ENCODE assay signal across 23 cellular contexts in the genomic region with DNA sequence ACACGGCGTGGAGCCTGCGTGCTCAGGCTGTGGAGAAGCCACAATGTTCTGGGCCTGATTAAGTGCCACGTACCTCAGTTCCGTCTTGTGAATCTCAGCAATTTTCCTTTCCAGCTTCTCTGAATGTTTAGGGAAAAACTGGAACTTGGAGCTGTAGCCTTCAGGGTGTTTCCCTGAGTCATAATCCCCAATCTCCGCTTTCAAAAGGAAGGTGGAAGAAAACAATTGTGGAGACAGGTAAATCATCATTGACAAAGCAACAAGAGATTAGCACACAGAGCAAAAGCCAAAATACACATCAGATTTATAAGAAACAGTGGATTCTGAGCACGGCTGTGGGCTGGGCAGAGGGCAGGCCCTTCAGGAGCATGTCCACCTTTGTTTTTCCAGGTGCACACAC.
"Had no signal": no experiment of that assay in that cellular context is flagged by ENCODE, and none has a peak within 500 bp of the region (broad histone marks: within the 10 kb centered on the region; RNA-seq: fewer than 3 reads in every experiment).

No MANE protein-coding gene starts in this region.

- H3K27me3 ChIP-seq: dorsolateral prefrontal cortex, ovary, right atrium auricular region, sigmoid colon, testis, tibial nerve had no signal

- H3K4me3 Mint-ChIP-seq: naive thymus-derived CD8-positive, alpha-beta T cell; neural crest cell; stimulated activated naive B cell treated with anti-CD40 and anti-IgM and Interleukin-4, amounts not matched to agents 10 μg/mL and 1 μg/mL and 100 μg/mL, for 72 hours; stimulated activated naive CD8-positive, alpha-beta T cell treated with anti-CD3 and anti-CD28 coated beads, Interleukin-15, amount 100 ng/mL, for 72 hours had no signal

- DNase-seq: cortex of kidney; dorsolateral prefrontal cortex; effector CD8-positive, alpha-beta T cell; foreskin melanocyte; heart right ventricle; hypothalamus; kidney glomerular epithelial cell; mammary epithelial cell; mucosa of descending colon; naive thymus-derived CD8-positive, alpha-beta T cell; nucleus accumbens; ovary; sigmoid colon; stimulated activated CD4-positive, alpha-beta T cell treated with anti-CD3 and anti-CD28 coated beads, Interleukin-2, amount 100 ng/mL, for 24 hours; stimulated activated CD4-positive, alpha-beta T cell treated with anti-CD3 and anti-CD28 coated beads, Interleukin-4, amount 100 ng/mL, for 4 hours; stimulated activated naive B cell treated with anti-CD40 and anti-IgM and Interleukin-4, amounts not matched to agents 10 μg/mL and 1 μg/mL and 100 μg/mL, for 72 hours; stimulated activated naive CD8-positive, alpha-beta T cell treated with anti-CD3 and anti-CD28 coated beads, Interleukin-15, amount 100 ng/mL, for 72 hours; testis had no signal

- H3K4me1 ChIP-seq: right atrium auricular region had no signal

- H3K9me3 Mint-ChIP-seq: naive thymus-derived CD8-positive, alpha-beta T cell; neural crest cell; stimulated activated naive B cell treated with anti-CD40 and anti-IgM and Interleukin-4, amounts not matched to agents 10 μg/mL and 1 μg/mL and 100 μg/mL, for 72 hours; stimulated activated naive CD8-positive, alpha-beta T cell treated with anti-CD3 and anti-CD28 coated beads, Interleukin-15, amount 100 ng/mL, for 72 hours had no signal

- ATAC-seq: heart right ventricle; left lobe of liver; mucosa of descending colon; naive thymus-derived CD8-positive, alpha-beta T cell; stimulated activated naive B cell treated with anti-CD40 and anti-IgM and Interleukin-4, amounts not matched to agents 10 μg/mL and 1 μg/mL and 100 μg/mL, for 72 hours; stimulated activated naive CD8-positive, alpha-beta T cell treated with anti-CD3 and anti-CD28 coated beads, Interleukin-15, amount 100 ng/mL, for 72 hours had no signal

- H3K36me3 ChIP-seq: heart right ventricle, ovary, right atrium auricular region, sigmoid colon had no signal

- H3K27ac Mint-ChIP-seq: stimulated activated naive B cell treated with anti-CD40 and anti-IgM and Interleukin-4, amounts not matched to agents 10 μg/mL and 1 μg/mL and 100 μg/mL, for 72 hours had no signal

- H3K27ac ChIP-seq: heart right ventricle, ovary, right atrium auricular region, sigmoid colon, skin epidermis, testis, tibial nerve had no signal

- H3K4me3 ChIP-seq: dorsolateral prefrontal cortex, heart right ventricle, mucosa of descending colon, ovary, right atrium auricular region, sigmoid colon, skin epidermis, testis, tibial nerve had no signal

- H3K9me3 ChIP-seq: heart right ventricle, mucosa of descending colon, ovary, right atrium auricular region, sigmoid colon, testis, tibial nerve had no signal

- H3K27me3 Mint-ChIP-seq: stimulated activated naive CD8-positive, alpha-beta T cell treated with anti-CD3 and anti-CD28 coated beads, Interleukin-15, amount 100 ng/mL, for 72 hours had no signal

- H3K36me3 Mint-ChIP-seq: naive thymus-derived CD8-positive, alpha-beta T cell; stimulated activated naive B cell treated with anti-CD40 and anti-IgM and Interleukin-4, amounts not matched to agents 10 μg/mL and 1 μg/mL and 100 μg/mL, for 72 hours had no signal
